ENCODE assay signal across 18 cellular contexts in genomic region chr7:90850516-90850915, GRCh38.
DNase-seq lines count a peak whose midpoint lies in the region; ATAC-seq, FAIRE-seq and TF ChIP-seq lines count a peak whose summit lies in the region.
"Had no signal": no experiment of that assay in that cellular context is flagged by ENCODE, and none has a peak within 500 bp of the region (broad histone marks: within the 10 kb centered on the region; RNA-seq: fewer than 3 reads in every experiment).

No MANE protein-coding gene starts in this region.

- H3K36me3 Mint-ChIP-seq in memory B cell: peaks cover 25% of the 10 kb centered on the region
- H3K36me3 Mint-ChIP-seq: CD8-positive, alpha-beta memory T cell had no signal

- ATAC-seq in memory B cell (ENCODE audit: low read depth): no peak
- ATAC-seq in HG02763 (IDR thresholded peaks at IDR 0.05; ENCODE audit: unreplicated experiment): no peak
- ATAC-seq: PC-3 had no signal

- peak; percentile 96 for FAIRE-seq in D721Med (lab: Jason Lieb, UNC)
- FAIRE-seq: A204.1 had no signal

- H3K4me1 Mint-ChIP-seq in memory B cell: peaks cover 45% of the 10 kb centered on the region
- H3K4me1 Mint-ChIP-seq: CD8-positive, alpha-beta memory T cell had no signal

- H3K27ac Mint-ChIP-seq in memory B cell: peak overlapping the region; percentile 35
- H3K27ac Mint-ChIP-seq: CD8-positive, alpha-beta memory T cell had no signal

- DNase-seq in D721Med (ENCODE audit: insufficient read length, low spot score): peak; percentile 22
- peak; percentile 44 for DNase-seq in NCI-H146 (lab: John Stamatoyannopoulos, UW)
- peak; percentile 98 for DNase-seq in NCI-H82 (lab: John Stamatoyannopoulos, UW)
- no peak for DNase-seq in memory B cell (ENCODE audit: low spot score in 2 of 2)
- DNase-seq in islet precursor cell: no peak
- no peak for DNase-seq in OCI-M2 (lab: John Stamatoyannopoulos, UW; ENCODE audit: unreplicated experiment)
- DNase-seq in stimulated activated CD4-positive, alpha-beta T cell treated with anti-CD3 and anti-CD28 coated beads, Interleukin-1b, Interleukin-23, amount 100 ng/mL, for 48 hours: no peak
- DNase-seq: CD8-positive, alpha-beta memory T cell; DMS153; GOT3; KG1; NCI-H1105; NCI-H187 treated with DMSO at 0.1 percent for 48 hours; NCI-H526; NK-92 treated with Interleukin-12 subunit alpha and Interleukin-12 subunit beta, amount 100 ng/mL, for 24 hours; PC-3 had no signal

- no peaks in the 10 kb centered on the region for H3K9me3 Mint-ChIP-seq in memory B cell

- no peak for TF ChIP-seq CTCF in D721Med (IDR thresholded peaks at IDR 0.05; ENCODE audit: insufficient read depth, missing control alignments)

- no peaks in the 10 kb centered on the region for H3K27me3 Mint-ChIP-seq in memory B cell
- H3K27me3 Mint-ChIP-seq: CD8-positive, alpha-beta memory T cell had no signal

- H3K4me3 Mint-ChIP-seq in memory B cell: no peak overlapping the region
- H3K4me3 Mint-ChIP-seq: CD8-positive, alpha-beta memory T cell had no signal

Comparison
In these comparisons a context has a peak if more than half of its experiments do, and no peak if none do; other contexts are left out.
1. DNase-seq: peak in D721Med (single experiment), NCI-H146 (single experiment) and NCI-H82 (single experiment); none in memory B cell (0 of 2), islet precursor cell (single experiment), OCI-M2 (single experiment) and stimulated activated CD4-positive, alpha-beta T cell treated with anti-CD3 and anti-CD28 coated beads, Interleukin-1b, Interleukin-23, amount 100 ng/mL, for 48 hours (single experiment).